In the genomic region with DNA sequence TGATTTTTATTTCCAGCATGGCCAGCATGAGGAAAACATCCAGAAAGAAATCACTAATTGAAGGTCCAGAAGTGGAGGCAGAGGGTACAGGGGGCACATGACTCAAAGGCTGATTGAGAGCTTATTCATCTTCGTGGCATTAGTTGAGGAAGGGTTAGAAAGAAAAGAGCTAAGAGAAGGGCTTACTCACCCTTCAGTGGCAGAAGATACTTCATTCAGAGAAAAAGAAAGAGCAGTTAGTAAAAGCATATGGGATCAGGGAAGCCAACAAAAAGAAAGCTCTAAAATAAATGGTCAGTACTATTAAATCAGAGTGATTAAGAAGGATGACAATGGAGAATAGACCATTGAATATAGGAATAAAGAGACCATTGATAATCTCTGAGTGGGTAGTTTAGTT, we compare ENCODE assay signal across 24 cellular contexts. TPM values are rescaled to one million over a fixed set of nuclear protein-coding genes. Genes with fewer than 3 reads are reported as not detected.
DNase-seq lines count a peak whose midpoint lies in the region; ATAC-seq and TF ChIP-seq lines count a peak whose summit lies in the region.
"Had no signal": no experiment of that assay in that cellular context is flagged by ENCODE, and none has a peak within 500 bp of the region (broad histone marks: within the 10 kb centered on the region; RNA-seq: fewer than 3 reads in every experiment).

No MANE protein-coding gene starts in this region.

- H3K4me1 ChIP-seq in skeletal muscle satellite cell (ENCODE audit: control insufficient read depth, insufficient read depth, low read length), result peaks cover 13% of the 10 kb centered on the region
- H3K4me1 ChIP-seq: stomach had no signal

- TF ChIP-seq CTCF in HFFc6 (IDR thresholded peaks at IDR 0.05), result no peak

- H3K27me3 ChIP-seq in skeletal muscle satellite cell (ENCODE audit: control insufficient read depth, insufficient read depth, low read length), result no peaks in the 10 kb centered on the region
- H3K27me3 ChIP-seq: stomach had no signal

- peak overlapping the region; percentile 42 for H3K4me2 ChIP-seq in skeletal muscle satellite cell (ENCODE audit: low read length)

- H3K9ac ChIP-seq in skeletal muscle satellite cell (ENCODE audit: low read depth, low read length), result no peak overlapping the region

- no peaks in the 10 kb centered on the region for H3K36me3 Mint-ChIP-seq in HFFc6 (ENCODE audit: low read depth)
- H3K36me3 Mint-ChIP-seq: CD4-positive, CD25-positive, alpha-beta regulatory T cell; naive thymus-derived CD4-positive, alpha-beta T cell; type B pancreatic cell had no signal

- peak; percentile 53 for DNase-seq in HFFc6
- DNase-seq in RPMI7951 (ENCODE audit: low read depth), result peak; percentile 55
- peak; percentile 78 for DNase-seq in foreskin melanocyte
- no peak for DNase-seq in SHP77 (lab: John Stamatoyannopoulos, UW)
- DNase-seq in ureter (ENCODE audit: low spot score), result no peak
- DNase-seq: anterior cingulate cortex; CD4-positive, CD25-positive, alpha-beta regulatory T cell; cortex of kidney; DMS 273 treated with DMSO at 0.1 percent for 48 hours; endodermal cell; KBM-7; naive thymus-derived CD4-positive, alpha-beta T cell; NCI-H1694; NK-92 treated with Interleukin-12 subunit alpha and Interleukin-12 subunit beta, amount 100 ng/mL, for 24 hours; stomach had no signal

- H3K9me3 Mint-ChIP-seq in HFFc6, result no peaks in the 10 kb centered on the region
- H3K9me3 Mint-ChIP-seq: activated naive CD4-positive, alpha-beta T cell treated with anti-CD3 and anti-CD28 coated beads, Interleukin-2, amount 50 U/mL, for 24 hours; activated T-helper 1 cell treated with anti-CD3 and anti-CD28 coated beads, Interleukin-12 subunit alpha, Interleukin-12 subunit beta, Interleukin-2, Interleukin-4 antibody, amounts not matched to agents 30 ng/mL and 10 ng/mL and 1 ng/mL, durations not matched to agents 14 hours and 24 hours and 36 hours; endodermal cell; naive thymus-derived CD4-positive, alpha-beta T cell; type B pancreatic cell had no signal

- H3K4me3 Mint-ChIP-seq in HFFc6, result no peak overlapping the region; the same call in 1 of the 2 replicates
- H3K4me3 Mint-ChIP-seq: activated naive CD4-positive, alpha-beta T cell treated with anti-CD3 and anti-CD28 coated beads, Interleukin-2, amount 50 U/mL, for 24 hours; activated T-helper 1 cell treated with anti-CD3 and anti-CD28 coated beads, Interleukin-12 subunit alpha, Interleukin-12 subunit beta, Interleukin-2, Interleukin-4 antibody, amounts not matched to agents 30 ng/mL and 10 ng/mL and 1 ng/mL, durations not matched to agents 14 hours and 24 hours and 36 hours; CD4-positive, CD25-positive, alpha-beta regulatory T cell; endodermal cell; naive thymus-derived CD4-positive, alpha-beta T cell; type B pancreatic cell had no signal

- H3K27ac Mint-ChIP-seq in HFFc6, result peak overlapping the region; percentile 29; the same call in 1 of the 2 replicates
- H3K27ac Mint-ChIP-seq: activated naive CD4-positive, alpha-beta T cell treated with anti-CD3 and anti-CD28 coated beads, Interleukin-2, amount 50 U/mL, for 24 hours; activated T-helper 1 cell treated with anti-CD3 and anti-CD28 coated beads, Interleukin-12 subunit alpha, Interleukin-12 subunit beta, Interleukin-2, Interleukin-4 antibody, amounts not matched to agents 30 ng/mL and 10 ng/mL and 1 ng/mL, durations not matched to agents 14 hours and 24 hours and 36 hours; CD4-positive, CD25-positive, alpha-beta regulatory T cell; endodermal cell; naive thymus-derived CD4-positive, alpha-beta T cell; type B pancreatic cell had no signal

- H3K4me1 Mint-ChIP-seq in HFFc6 (ENCODE audit: low read depth), result peaks cover 44% of the 10 kb centered on the region
- H3K4me1 Mint-ChIP-seq: activated naive CD4-positive, alpha-beta T cell treated with anti-CD3 and anti-CD28 coated beads, Interleukin-2, amount 50 U/mL, for 24 hours; CD4-positive, CD25-positive, alpha-beta regulatory T cell; naive thymus-derived CD4-positive, alpha-beta T cell had no signal

- H3K4me3 ChIP-seq in skeletal muscle satellite cell (ENCODE audit: low read length), result no peak overlapping the region
- H3K4me3 ChIP-seq: SK-N-MC, stomach had no signal

- H3K27me3 Mint-ChIP-seq in HFFc6 (ENCODE audit: insufficient read depth), result no peaks in the 10 kb centered on the region; the same call in none of the 2 replicates

- H3K36me3 ChIP-seq in skeletal muscle satellite cell (ENCODE audit: insufficient read depth, low read length), result no peaks in the 10 kb centered on the region
- H3K36me3 ChIP-seq: stomach had no signal

- no peaks in the 10 kb centered on the region for H3K9me3 ChIP-seq in skeletal muscle satellite cell (replicated peaks; ENCODE audit: low read length)
- H3K9me3 ChIP-seq: stomach had no signal

- ATAC-seq in HG02763 (IDR thresholded peaks at IDR 0.05; ENCODE audit: unreplicated experiment), result no peak
- no peak for ATAC-seq in HG03354 (IDR thresholded peaks at IDR 0.05; ENCODE audit: poor library complexity, severe bottlenecking, unreplicated experiment)
- ATAC-seq: HCT116; naive thymus-derived CD4-positive, alpha-beta T cell had no signal

RNA-seq across cellular contexts. Expression of a gene that starts 25.2 kb away (rescaled TPM):
- under 1 TPM in 1 of 6 experiments, not detected in 5; 0.09 TPM for total RNA-seq in HFFc6 (2021; fragmentation: NEBNext Ultra II Directional; extraction: Animal tissue kit (Norgen Biotek cat#: 25700))
- 0.12 and 0.29 TPM in 2 replicates for total RNA-seq in RPMI7951 (2014; rRNA removed; shearing (Covaris generic))
- not detected in 2 replicates for total RNA-seq in skeletal muscle satellite cell (2012; rRNA removed)
- not detected for total RNA-seq in ureter
- total RNA-seq: activated T-helper 1 cell treated with anti-CD3 and anti-CD28 coated beads, Interleukin-12 subunit alpha, Interleukin-12 subunit beta, Interleukin-2, Interleukin-4 antibody, amounts not matched to agents 30 ng/mL and 10 ng/mL and 1 ng/mL, durations not matched to agents 14 hours and 24 hours and 36 hours; CD4-positive, CD25-positive, alpha-beta regulatory T cell; naive thymus-derived CD4-positive, alpha-beta T cell; T-helper 2 cell treated with Interferon-gamma antibody and Interleukin-4, amounts not matched to agents 100 ng/mL and 5 ng/mL, for 36 hours had no signal

Comparison
In these comparisons a context has a peak if more than half of its experiments do, and no peak if none do; other contexts are left out.
1. DNase-seq: peak in HFFc6 (single experiment), RPMI7951 (single experiment) and foreskin melanocyte (single experiment); none in SHP77 (0 of 2) and ureter (single experiment).